ENCODE assay signal across 8 cellular contexts in the genomic region with DNA sequence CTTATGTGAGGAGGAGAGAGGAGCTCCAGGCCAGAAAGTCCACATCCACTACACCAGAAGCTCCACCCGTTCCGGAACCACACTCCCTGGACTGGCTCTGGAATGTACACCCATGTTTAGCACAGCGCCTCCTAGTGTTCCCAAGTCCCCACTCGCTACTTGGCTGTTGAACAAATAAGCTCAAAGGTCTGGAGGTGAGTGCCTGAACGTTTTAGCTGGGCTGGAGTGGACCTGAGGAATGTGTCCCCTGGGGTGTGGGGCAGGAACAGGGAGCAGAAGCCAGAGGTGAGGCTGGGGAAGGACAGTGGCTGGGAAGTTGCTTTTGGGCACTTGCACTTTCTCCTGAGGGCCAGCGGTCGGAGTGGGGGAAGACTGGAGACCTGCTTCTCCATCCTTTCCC.
DNase-seq lines count a peak whose midpoint lies in the region; ATAC-seq and TF ChIP-seq lines count a peak whose summit lies in the region.

No MANE protein-coding gene starts in this region.

- no peak for TF ChIP-seq EP300 in stomach (IDR thresholded peaks at IDR 0.05)

- no peaks in the 10 kb centered on the region for H3K9me3 Mint-ChIP-seq in activated CD4-positive, alpha-beta T cell treated with anti-CD3 and anti-CD28 coated beads, Interleukin-2, amount 10 ng/mL, durations not matched to agents 24 days and 14 days

- H3K4me3 ChIP-seq in AG04450 (ENCODE audit: low read depth, low read length) = no peak overlapping the region
- H3K4me3 ChIP-seq in stomach = no peak overlapping the region

- H3K27ac ChIP-seq in AG04450 (ENCODE audit: low read depth, low read length) (no peak overlapping the region), stomach (no peak overlapping the region)

- peaks cover 3% of the 10 kb centered on the region for H3K27me3 Mint-ChIP-seq in activated CD4-positive, alpha-beta T cell treated with anti-CD3 and anti-CD28 coated beads, Interleukin-2, amount 10 ng/mL, durations not matched to agents 24 days and 14 days

- no peaks in the 10 kb centered on the region for H3K36me3 ChIP-seq in stomach

- TF ChIP-seq POLR2A in stomach (IDR thresholded peaks at IDR 0.05) = no peak

- no peak for ATAC-seq in GM19397 (IDR thresholded peaks at IDR 0.05; ENCODE audit: unreplicated experiment)

- H3K4me1 Mint-ChIP-seq in activated CD4-positive, alpha-beta T cell treated with anti-CD3 and anti-CD28 coated beads, Interleukin-2, amount 10 ng/mL, durations not matched to agents 24 days and 14 days = no peaks in the 10 kb centered on the region

- peaks cover 0 to 14% (median 7%) of the 10 kb centered on the region in 4 donors for H3K4me1 ChIP-seq in stomach

- DNase-seq in AG04450 (ENCODE audit: low read depth, low spot score) (no peak), hippocampal formation (lab: John Stamatoyannopoulos, UW) (peak; percentile 55 to 58), stomach (peak; percentile 51), NCI-H2196 (lab: John Stamatoyannopoulos, UW; ENCODE audit: unreplicated experiment) (no peak), NOMO-1 treated with dmso at 0.1 percent for 144 hours (lab: John Stamatoyannopoulos, UW; ENCODE audit: unreplicated experiment) (no peak)
- peak; percentile 69 for DNase-seq in activated CD4-positive, alpha-beta T cell treated with anti-CD3 and anti-CD28 coated beads, Interleukin-2, amount 10 ng/mL, durations not matched to agents 24 days and 14 days

- H3K27ac Mint-ChIP-seq in activated CD4-positive, alpha-beta T cell treated with anti-CD3 and anti-CD28 coated beads, Interleukin-2, amount 10 ng/mL, durations not matched to agents 24 days and 14 days = no peak overlapping the region

- WGBS in stomach, 5 donors = 51 to 67% (median 61%) methylated on average over 7 of the region's 7 CpGs

- CTCF ChIA-PET in AG04450 (lab: Charles Lee) = interaction anchor here (0.6 to 5.5 kb wide), 78 partner anchors 10 to 1202 kb away, joined by 3 to 86 read pairs (median 4); partner anchors contain the start of gene STEAP1B

- TF ChIP-seq CTCF in AG04450 (IDR thresholded peaks at IDR 0.05; ENCODE audit: low read depth, low read length) (peak; percentile 46), GM12874 (IDR thresholded peaks at IDR 0.05; ENCODE audit: insufficient read depth, low read depth, low read length) (peak; percentile 57), stomach (IDR thresholded peaks at IDR 0.05) (no peak)

- no peaks in the 10 kb centered on the region for H3K27me3 ChIP-seq in AG04450 (ENCODE audit: control insufficient read depth, insufficient read depth, low read length)
- no peaks in the 10 kb centered on the region for H3K27me3 ChIP-seq in stomach

- no peaks in the 10 kb centered on the region for H3K36me3 Mint-ChIP-seq in activated CD4-positive, alpha-beta T cell treated with anti-CD3 and anti-CD28 coated beads, Interleukin-2, amount 10 ng/mL, durations not matched to agents 24 days and 14 days (ENCODE audit: low read depth)

- H3K4me3 Mint-ChIP-seq in activated CD4-positive, alpha-beta T cell treated with anti-CD3 and anti-CD28 coated beads, Interleukin-2, amount 10 ng/mL, durations not matched to agents 24 days and 14 days = no peak overlapping the region

- intact Hi-C loops in activated CD4-positive, alpha-beta T cell treated with anti-CD3 and anti-CD28 coated beads, Interleukin-2, amount 10 ng/mL, durations not matched to agents 24 days and 14 days (cut with micrococcal nuclease) = loop anchor here (1.0 kb wide), 2 partner anchors 380 to 391 kb away; partner anchors contain the start of gene STEAP1B
- intact Hi-C loops in stomach (cut with DNase I; ENCODE audit: low total_unique reads) = loop anchor here (5.0 kb wide), 1 partner anchor 378 kb away; no protein-coding TSS in a partner anchor

- POLR2A ChIA-PET in AG04450 (lab: Yijun Ruan, JAX) = no interaction called here

- no peaks in the 10 kb centered on the region for H3K9me3 ChIP-seq in AG04450 (ENCODE audit: control insufficient read depth, insufficient read depth, low read length)
- H3K9me3 ChIP-seq in stomach = no peaks in the 10 kb centered on the region

Comparison
In these comparisons a context has a peak if more than half of its experiments do, and no peak if none do; other contexts are left out.
1. DNase-seq: peak in activated CD4-positive, alpha-beta T cell treated with anti-CD3 and anti-CD28 coated beads, Interleukin-2, amount 10 ng/mL, durations not matched to agents 24 days and 14 days (single experiment), hippocampal formation (2 of 2) and stomach (single experiment); none in AG04450 (single experiment), NCI-H2196 (single experiment) and NOMO-1 treated with dmso at 0.1 percent for 144 hours (single experiment).
2. CTCF ChIP-seq: peak in AG04450 (single experiment) and GM12874 (single experiment); none in stomach (0 of 7).